21 cellular contexts compared by ENCODE assay signal in the genomic region with DNA sequence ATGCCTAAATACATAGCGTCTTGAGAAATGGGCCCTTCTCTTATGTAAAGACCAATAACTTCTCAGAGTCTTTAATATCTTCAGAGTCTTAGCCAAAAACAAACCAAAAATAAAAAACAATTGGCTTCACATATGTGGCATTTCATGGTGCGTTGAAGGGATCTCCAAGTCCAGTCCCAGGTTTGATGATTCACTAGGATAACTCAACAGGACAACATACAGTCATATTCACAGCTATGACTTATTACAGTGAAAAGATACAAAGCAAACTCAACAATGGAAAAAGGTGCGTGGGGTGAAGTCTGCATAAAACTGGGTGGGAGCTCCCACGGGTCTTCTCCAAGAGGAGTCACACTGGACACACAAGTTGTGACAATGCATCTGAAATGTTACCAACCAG. TPM values are rescaled to one million over a fixed set of nuclear protein-coding genes. Genes with fewer than 3 reads are reported as not detected.
DNase-seq lines count a peak whose midpoint lies in the region; ATAC-seq and TF ChIP-seq lines count a peak whose summit lies in the region.
"Had no signal": no experiment of that assay in that cellular context is flagged by ENCODE, and none has a peak within 500 bp of the region (broad histone marks: within the 10 kb centered on the region; RNA-seq: fewer than 3 reads in every experiment).

No MANE protein-coding gene starts in this region.

- H3K27ac ChIP-seq in CD8-positive, alpha-beta memory T cell (ENCODE audit: low read depth, low read length), result no peak overlapping the region
- peak overlapping the region; percentile 5; the same call in 1 of the 2 replicates for H3K27ac ChIP-seq in Panc1 (ENCODE audit: low read length)
- peak overlapping the region; percentile 85 for H3K27ac ChIP-seq in hepatocyte
- peak overlapping the region; percentile 30 to 35 for H3K27ac ChIP-seq in mucosa of rectum (ENCODE audit: low read depth in 2 of 2, low read length in 2 of 2)
- H3K27ac ChIP-seq: C4-2B, GM23248 had no signal

- H3K4me3 ChIP-seq in CD8-positive, alpha-beta memory T cell (ENCODE audit: low read length), result no peak overlapping the region
- H3K4me3 ChIP-seq in Panc1 (ENCODE audit: low read depth in 2 of 2, low read length in 2 of 2) (no peak overlapping the region), hepatocyte (no peak overlapping the region), mucosa of rectum (ENCODE audit: low read length in 2 of 2) (no peak overlapping the region)
- H3K4me3 ChIP-seq: GM12878, GM23248, HAP-1 had no signal

- H3K36me3 Mint-ChIP-seq in CD8-positive, alpha-beta memory T cell, result peaks cover 11 to 12% (median 11%) of the 10 kb centered on the region in 3 donors

- no peaks in the 10 kb centered on the region for H3K9me3 Mint-ChIP-seq in CD8-positive, alpha-beta memory T cell
- H3K9me3 Mint-ChIP-seq: CD4-positive, alpha-beta T cell had no signal

- intact Hi-C loops in Panc1 (cut with micrococcal nuclease; ENCODE audit: unreplicated experiment), result no loop called here
- intact Hi-C loops in posterior vena cava (cut with DNase I), result no loop called here

- CTCF ChIA-PET in CD8-positive, alpha-beta memory T cell (lab: Charles Lee), result interaction anchor here (1.1 to 1.4 kb wide), 3 partner anchors 57 to 151 kb away, joined by 3 read pairs; partner anchors contain the start of genes CCDC83 and TMEM126A
- CTCF ChIA-PET in Panc1 (lab: Charles Lee), result no interaction called here

- 88% methylated on average over 4 of the region's 4 CpGs for WGBS in hepatocyte (ENCODE audit: low lambda C conversion rate, missing lambda C conversion rate)

- POLR2A ChIA-PET in CD8-positive, alpha-beta memory T cell (lab: Charles Lee), result no interaction called here
- POLR2A ChIA-PET in Panc1 (lab: Charles Lee), result interaction anchor here (0.6 to 0.8 kb wide), 2 partner anchors 8 to 79 kb away, joined by 3 to 4 read pairs; no protein-coding TSS in a partner anchor

- H3K9me2 ChIP-seq in hepatocyte (replicated peaks; ENCODE audit: insufficient read depth), result no peaks in the 10 kb centered on the region

- DNase-seq in CD8-positive, alpha-beta memory T cell, result no peak
- DNase-seq in Panc1 (ENCODE audit: low read depth, low spot score), result no peak
- no peak for DNase-seq in hepatocyte (ENCODE audit: low spot score)
- no peak for DNase-seq in posterior vena cava (ENCODE audit: low spot score)
- DNase-seq in NCI-H526 (lab: John Stamatoyannopoulos, UW), result no peak
- no peak for DNase-seq in NCI-H524 (lab: John Stamatoyannopoulos, UW)
- DNase-seq: AML-193; CD4-positive, alpha-beta T cell; DMS 273 treated with DMSO at 0.1 percent for 48 hours; DMS53; DND-41; EL; GM23248 had no signal

- ATAC-seq in Panc1, result no peak
- ATAC-seq: GM12878 had no signal

- no peaks in the 10 kb centered on the region for H3K36me3 ChIP-seq in CD8-positive, alpha-beta memory T cell (ENCODE audit: insufficient read depth, low read length)
- no peaks in the 10 kb centered on the region; the same call in 1 of the 2 replicates for H3K36me3 ChIP-seq in Panc1 (ENCODE audit: control insufficient read depth, insufficient read depth, low read length)
- no peaks in the 10 kb centered on the region for H3K36me3 ChIP-seq in hepatocyte (replicated peaks; ENCODE audit: insufficient read depth, low read depth)
- peaks cover 0 to 4% of the 10 kb centered on the region in 2 donors for H3K36me3 ChIP-seq in mucosa of rectum (ENCODE audit: control insufficient read depth in 2 of 2, insufficient read depth in 2 of 2, low read length in 2 of 2)
- H3K36me3 ChIP-seq: HAP-1 had no signal

- no peaks in the 10 kb centered on the region for H3K27me3 Mint-ChIP-seq in CD8-positive, alpha-beta memory T cell
- H3K27me3 Mint-ChIP-seq: CD4-positive, alpha-beta T cell had no signal

- no peaks in the 10 kb centered on the region for H3K9me3 ChIP-seq in CD8-positive, alpha-beta memory T cell (ENCODE audit: low read length)
- H3K9me3 ChIP-seq in Panc1 (ENCODE audit: control insufficient read depth, insufficient read depth, low read depth, low read length), result no peaks in the 10 kb centered on the region
- H3K9me3 ChIP-seq in hepatocyte (ENCODE audit: low read depth), result no peaks in the 10 kb centered on the region
- no peaks in the 10 kb centered on the region for H3K9me3 ChIP-seq in mucosa of rectum (ENCODE audit: control insufficient read depth in 2 of 2, low read length in 2 of 2)
- H3K9me3 ChIP-seq: HAP-1 had no signal

- no peak overlapping the region for H3K4me3 Mint-ChIP-seq in CD8-positive, alpha-beta memory T cell
- H3K4me3 Mint-ChIP-seq: CD4-positive, alpha-beta T cell had no signal

- H3K79me2 ChIP-seq in hepatocyte, result peaks cover 6% of the 10 kb centered on the region

- peaks cover 52 to 76% (median 74%) of the 10 kb centered on the region in 3 donors for H3K4me1 Mint-ChIP-seq in CD8-positive, alpha-beta memory T cell

- H3K4me1 ChIP-seq in CD8-positive, alpha-beta memory T cell (ENCODE audit: insufficient read depth, low read length), result no peaks in the 10 kb centered on the region
- H3K4me1 ChIP-seq in Panc1 (ENCODE audit: control insufficient read depth, insufficient read depth, low read length) (peaks cover 51% of the 10 kb centered on the region), hepatocyte (ENCODE audit: insufficient read depth) (peaks cover 20% of the 10 kb centered on the region), mucosa of rectum (ENCODE audit: control insufficient read depth in 2 of 2, insufficient read depth in 2 of 2, low read length in 2 of 2) (peaks cover 18 to 37% of the 10 kb centered on the region in 2 donors)
- H3K4me1 ChIP-seq: HAP-1 had no signal

- no peaks in the 10 kb centered on the region for H4K20me1 ChIP-seq in hepatocyte (ENCODE audit: insufficient read depth, poor library complexity, severe bottlenecking)

- H2AFZ ChIP-seq in hepatocyte, result no peak overlapping the region
- H2AFZ ChIP-seq: GM23248 had no signal

- H3K9ac ChIP-seq in mucosa of rectum (ENCODE audit: low read depth in 1 of 2, low read length in 2 of 2), result no peak overlapping the region
- H3K9ac ChIP-seq: GM23248 had no signal

- H3K27ac Mint-ChIP-seq in CD8-positive, alpha-beta memory T cell, result peak overlapping the region in 5 of 8 donors; percentile 58 to 86 (median 59)
- H3K27ac Mint-ChIP-seq: CD4-positive, alpha-beta T cell had no signal

- no TSS peak for BruUV-seq in Panc1 (replicated peaks; lab: Mats Ljungman, UMichigan)

- H3K4me2 ChIP-seq in hepatocyte, result no peak overlapping the region

- in situ Hi-C loops in Panc1 (cut with HindIII; ENCODE audit: low pct_unique_long_range_greater_than_20kb, low sequenced_read_pairs), result no loop called here

- H3K27me3 ChIP-seq in CD8-positive, alpha-beta memory T cell (ENCODE audit: insufficient read depth, low read length, poor library complexity, severe bottlenecking), result no peaks in the 10 kb centered on the region
- H3K27me3 ChIP-seq in Panc1 (ENCODE audit: control insufficient read depth, insufficient read depth, low read length), result no peaks in the 10 kb centered on the region
- H3K27me3 ChIP-seq in hepatocyte, result no peaks in the 10 kb centered on the region
- H3K27me3 ChIP-seq in mucosa of rectum (ENCODE audit: control insufficient read depth in 2 of 2, insufficient read depth in 2 of 2, low read length in 2 of 2), result no peaks in the 10 kb centered on the region

- TF ChIP-seq CTCF in Panc1 (IDR thresholded peaks at IDR 0.05), result no peak
- TF ChIP-seq CTCF in hepatocyte (IDR thresholded peaks at IDR 0.05; ENCODE audit: poor library complexity), result no peak

RNA-seq across cellular contexts. Expression of gene SYTL2, which starts 12.6 kb away (rescaled TPM):
- 10 to 100 TPM; 12.4 to 13.2 TPM for total RNA-seq in CD8-positive, alpha-beta memory T cell
- polyA plus RNA-seq in CD8-positive, alpha-beta memory T cell, result 52.3 TPM
- total RNA-seq in Panc1 (2021; ENCODE audit: unreplicated experiment), result 132 TPM
- 47.9 TPM for polyA plus RNA-seq in Panc1 (2012; ENCODE audit: insufficient read length)
- total RNA-seq in hepatocyte, result 66.6 and 73.6 TPM in 2 replicates
- 8.2 and 8.9 TPM in 2 replicates for polyA plus RNA-seq in hepatocyte
- total RNA-seq in posterior vena cava, result 100 to 1,000 TPM; 144 to 183 TPM

RNA-seq across cellular contexts. Expression of gene CCDC83, which starts 56.8 kb away (rescaled TPM):
- not detected for total RNA-seq in CD8-positive, alpha-beta memory T cell
- polyA plus RNA-seq in CD8-positive, alpha-beta memory T cell, result not detected
- total RNA-seq in Panc1 (2021; ENCODE audit: unreplicated experiment) (not detected), hepatocyte (not detected in 2 replicates), posterior vena cava (not detected)
- polyA plus RNA-seq in Panc1 (2012; ENCODE audit: insufficient read length), result not detected
- polyA plus RNA-seq in hepatocyte, result not detected in 2 replicates
- total RNA-seq: CD4-positive, alpha-beta T cell; G401; GM12878; GM23248; H4; HT-29 had no signal
- polyA plus RNA-seq: BJ, GM12878, GM23248 had no signal
